Comparison of ENCODE assay signal across 11 cellular contexts in the genomic region with DNA sequence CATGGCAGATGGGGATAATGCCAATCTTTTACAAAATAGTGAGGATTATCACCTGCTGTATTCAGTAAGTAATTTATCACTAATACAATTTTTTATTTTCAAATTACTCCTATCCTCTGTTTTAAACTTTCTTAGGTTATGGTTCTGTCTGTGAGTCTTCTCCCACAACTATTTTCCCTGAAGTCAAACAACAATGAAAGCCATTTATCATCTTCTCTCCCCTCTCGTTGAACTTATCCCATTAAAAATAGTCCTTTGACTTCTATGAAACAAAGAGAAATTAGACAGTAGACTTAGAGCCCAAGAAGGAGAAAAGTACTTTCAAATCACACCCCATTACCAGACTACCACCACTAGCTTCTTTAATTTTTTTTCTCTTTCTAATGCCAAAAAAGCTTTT.
"Had no signal": no experiment of that assay in that cellular context is flagged by ENCODE, and none has a peak within 500 bp of the region (broad histone marks: within the 10 kb centered on the region; RNA-seq: fewer than 3 reads in every experiment).

No MANE protein-coding gene starts in this region.

- H3K36me3 Mint-ChIP-seq: IgD-negative memory B cell had no signal

- H3K27ac Mint-ChIP-seq: GM23338, H9, HFFc6, IgD-negative memory B cell had no signal

- H3K4me3 Mint-ChIP-seq: GM23338, H9, HFFc6, IgD-negative memory B cell had no signal

- H3K27ac ChIP-seq: HL-60, KMS-11 had no signal

- H3K9ac ChIP-seq: KMS-11 had no signal

- FAIRE-seq: H1, H54, HepG2 had no signal

- H3K4me2 ChIP-seq: GM23338, KMS-11 had no signal

- DNase-seq: H9, HCEC 1CT, HFFc6, KBM-7 had no signal

- H3K4me1 Mint-ChIP-seq: GM23338, H9, IgD-negative memory B cell had no signal

- H3K9me3 Mint-ChIP-seq: GM23338, HFFc6 had no signal

- H3K4me3 ChIP-seq: GM23338 had no signal

- H2AFZ ChIP-seq: GM23338 had no signal

- ATAC-seq: GM23338, HepG2 had no signal
